Comparison of ENCODE assay signal across 25 cellular contexts in the genomic region with DNA sequence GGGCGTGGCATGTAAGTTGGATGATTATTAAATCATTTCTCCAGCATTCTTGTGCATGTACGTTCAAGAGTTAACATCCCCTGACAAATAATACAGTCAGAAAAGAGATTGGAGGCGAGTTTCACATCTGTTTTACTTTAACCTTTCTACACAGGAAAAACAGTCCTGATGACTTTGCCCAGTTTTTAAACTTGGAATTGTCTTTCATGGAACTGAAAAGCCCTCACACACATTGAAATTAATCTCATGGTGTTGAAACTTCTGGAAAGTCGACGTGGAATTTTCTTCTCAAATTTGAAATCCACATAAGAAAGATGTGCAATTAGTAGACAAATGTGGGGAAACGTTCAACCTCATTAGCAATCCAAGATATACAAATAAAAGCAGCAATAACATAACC. TPM values are rescaled to one million over a fixed set of nuclear protein-coding genes. Genes with fewer than 3 reads are reported as not detected.
DNase-seq lines count a peak whose midpoint lies in the region; ATAC-seq, FAIRE-seq and TF ChIP-seq lines count a peak whose summit lies in the region.
"Had no signal": no experiment of that assay in that cellular context is flagged by ENCODE, and none has a peak within 500 bp of the region (broad histone marks: within the 10 kb centered on the region; RNA-seq: fewer than 3 reads in every experiment).

No MANE protein-coding gene starts in this region.

- intact Hi-C loops in heart right ventricle (cut with DNase I), result no loop called here

- no peaks in the 10 kb centered on the region for H4K20me1 ChIP-seq in GM23248 (ENCODE audit: insufficient read depth)
- H4K20me1 ChIP-seq in smooth muscle cell (ENCODE audit: low read depth), result no peaks in the 10 kb centered on the region

- no peak for TF ChIP-seq CTCF in heart right ventricle (IDR thresholded peaks at IDR 0.05)
- no peak for TF ChIP-seq CTCF in smooth muscle cell (IDR thresholded peaks at IDR 0.05; ENCODE audit: borderline replicate concordance, insufficient read depth, poor library complexity, severe bottlenecking)

- H3K36me3 ChIP-seq in GM23248 (ENCODE audit: low read depth) (no peaks in the 10 kb centered on the region), heart right ventricle (no peaks in the 10 kb centered on the region), smooth muscle cell (ENCODE audit: low read depth) (no peaks in the 10 kb centered on the region)
- H3K36me3 ChIP-seq: cardiac muscle cell, SJSA1, spleen had no signal

- H2AFZ ChIP-seq in GM23248 (peak overlapping the region; percentile 51), smooth muscle cell (ENCODE audit: low read depth) (peak overlapping the region; percentile 5)

- H3K27ac ChIP-seq in GM23248 (peak overlapping the region; percentile 47), heart right ventricle (peak overlapping the region in 9 of 10 donors; percentile 15 to 82 (median 66)), smooth muscle cell (ENCODE audit: low read depth) (no peak overlapping the region)
- H3K27ac ChIP-seq: cardiac muscle cell, SJSA1, spleen had no signal

- in situ Hi-C loops in GM23248 (cut with MboI), result no loop called here

- 0 out of 2 replicates have a peak overlapping the region, but pooled peaks have one; percentile 5 for H3K9ac ChIP-seq in GM23248
- H3K9ac ChIP-seq in smooth muscle cell (ENCODE audit: low read depth), result no peak overlapping the region

- no peaks in the 10 kb centered on the region for H3K9me3 ChIP-seq in GM23248 (ENCODE audit: low read depth)
- H3K9me3 ChIP-seq in heart right ventricle, result no peaks in the 10 kb centered on the region
- no peaks in the 10 kb centered on the region for H3K9me3 ChIP-seq in smooth muscle cell (replicated peaks; ENCODE audit: low read depth)
- H3K9me3 ChIP-seq: SJSA1, spleen had no signal

- ATAC-seq in heart right ventricle (peak in 7 of 8 donors; percentile 46 to 64 (median 57)), HG03135 (IDR thresholded peaks at IDR 0.05; ENCODE audit: unreplicated experiment) (no peak), GM21786 (IDR thresholded peaks at IDR 0.05; ENCODE audit: unreplicated experiment) (no peak)
- ATAC-seq: activated CD8-positive, alpha-beta T cell treated with anti-CD3 and anti-CD28 coated beads, Interleukin-2, amount 10 ng/mL, durations not matched to agents 7 days and 5 days; activated naive CD4-positive, alpha-beta T cell treated with anti-CD3 and anti-CD28 coated beads, Interleukin-2, amount 50 U/mL, for 72 hours; activated T-cell treated with anti-CD3 and anti-CD28 coated beads, Interleukin-2, amount 50 U/mL, for 4 hours; esophagus mucosa; HCT116; natural killer cell treated with Interleukin-12 subunit alpha and Interleukin-12 subunit beta and Interleukin-15 and Interleukin-18, amount 100 ng/mL, for 72 hours; PC-3 had no signal

- FAIRE-seq in endometrium (lab: Jason Lieb, UNC) (peak; percentile 81), RCC 7860 (lab: Jason Lieb, UNC) (no peak)
- FAIRE-seq: GM12892, kidney had no signal

- H3K4me3 ChIP-seq in GM23248 (no peak overlapping the region), heart right ventricle (peak overlapping the region in 1 of 10 donors; percentile 23), smooth muscle cell (no peak overlapping the region)
- H3K4me3 ChIP-seq: cardiac muscle cell, SJSA1, spleen had no signal

- H3F3A ChIP-seq in GM23248 (ENCODE audit: insufficient read depth) (peaks cover 39% of the 10 kb centered on the region), smooth muscle cell (ENCODE audit: low read depth) (peaks cover 14% of the 10 kb centered on the region)

- no peaks in the 10 kb centered on the region for H3K27me3 ChIP-seq in GM23248 (replicated peaks; ENCODE audit: insufficient read depth)
- no peaks in the 10 kb centered on the region for H3K27me3 ChIP-seq in heart right ventricle
- H3K27me3 ChIP-seq in smooth muscle cell (ENCODE audit: low read depth), result no peaks in the 10 kb centered on the region
- H3K27me3 ChIP-seq: cardiac muscle cell, SJSA1, spleen had no signal

- DNase-seq in GM23248, result peak; percentile 55
- no peak for DNase-seq in heart right ventricle
- no peak for DNase-seq in smooth muscle cell (lab: John Stamatoyannopoulos, UW; ENCODE audit: unreplicated experiment)
- DNase-seq in germinal center (ENCODE audit: low spot score), result no peak
- no peak for DNase-seq in RCC 7860 (ENCODE audit: low spot score)
- DNase-seq: activated B cell treated with CpG ODN at 0.5 μM for 24 hours; activated CD8-positive, alpha-beta T cell treated with anti-CD3 and anti-CD28 coated beads, Interleukin-2, amount 10 ng/mL, durations not matched to agents 7 days and 5 days; activated T-cell treated with anti-CD3 and anti-CD28 coated beads, Interleukin-2, amount 50 U/mL, for 4 hours; CD4-positive, alpha-beta T cell; kidney; NCI-H1436 treated with DMSO at 0.1 percent for 48 hours; NCI-H82; PC-3; spleen; substantia nigra had no signal

- 2 to 7% methylated on average over 6 of the region's 6 CpGs for WGBS in GM23248 (ENCODE audit: low coverage in 1 of 2, low lambda C conversion rate in 2 of 2, missing lambda C conversion rate in 2 of 2), 2 experiments
- whole genome bisulfite sequencing in heart right ventricle, 2 donors, result 47 to 58% methylated on average over 6 of the region's 6 CpGs
- WGBS in smooth muscle cell (ENCODE audit: low lambda C conversion rate), result 51% methylated on average over 6 of the region's 6 CpGs

- no peaks in the 10 kb centered on the region for H3K9me2 ChIP-seq in GM23248 (ENCODE audit: insufficient read depth)

- H3K4me1 ChIP-seq in GM23248 (ENCODE audit: insufficient read depth) (peaks cover 42% of the 10 kb centered on the region), heart right ventricle (peaks cover 0 to 36% (median 7%) of the 10 kb centered on the region in 9 donors), smooth muscle cell (ENCODE audit: low read depth) (peaks cover 5% of the 10 kb centered on the region)

- H3K79me2 ChIP-seq in GM23248 (ENCODE audit: insufficient read depth) (no peaks in the 10 kb centered on the region), smooth muscle cell (ENCODE audit: low read depth) (no peaks in the 10 kb centered on the region)

- H3K4me2 ChIP-seq in GM23248 (ENCODE audit: unreplicated experiment), result peak overlapping the region; percentile 47
- no peak overlapping the region for H3K4me2 ChIP-seq in smooth muscle cell

RNA-seq across cellular contexts. Expression of a gene that starts 31.2 kb away (rescaled TPM):
- 2.3 and 2.9 TPM in 2 replicates for total RNA-seq in GM23248 (2014; rRNA removed; shearing (Covaris generic))
- polyA plus RNA-seq in GM23248 (2016; fragmentation: Nextera tagmentation; extraction: Ambion mirVana) (4.0 and 4.1 TPM in 2 replicates), heart right ventricle (10 to 100 TPM in 1 of 2 donors, 1 to 10 TPM in 1; 7.8 to 21.1 TPM), smooth muscle cell (2.8 and 3.2 TPM in 2 replicates)
- total RNA-seq in heart right ventricle (10 to 100 TPM in 8 of 10 donors, 1 to 10 TPM in 2; 9.3 to 16.1 (median 12.4) TPM), smooth muscle cell (3.4 TPM in 2 replicates)

Comparison
In these comparisons a context has a peak if more than half of its experiments do, and no peak if none do; other contexts are left out.
1. ATAC-seq: peak in heart right ventricle (7 of 8); none in HG03135 (single experiment) and GM21786 (single experiment).